19 cellular contexts compared by ENCODE assay signal in genomic region chr6:81832304-81832703, GRCh38.
DNase-seq lines count a peak whose midpoint lies in the region; ATAC-seq and TF ChIP-seq lines count a peak whose summit lies in the region.
"Had no signal": no experiment of that assay in that cellular context is flagged by ENCODE, and none has a peak within 500 bp of the region (broad histone marks: within the 10 kb centered on the region; RNA-seq: fewer than 3 reads in every experiment).

No MANE protein-coding gene starts in this region.

- no peak overlapping the region for H3K9ac ChIP-seq in colonic mucosa (ENCODE audit: low read depth in 2 of 2, low read length in 2 of 2)
- no peak overlapping the region for H3K9ac ChIP-seq in MM.1S (ENCODE audit: low read length)

- H3K9me2 ChIP-seq in MM.1S (replicated peaks; ENCODE audit: insufficient read depth, low read length) = no peaks in the 10 kb centered on the region

- H3F3A ChIP-seq in MM.1S (ENCODE audit: insufficient read depth, low read length) = no peaks in the 10 kb centered on the region

- TF ChIP-seq CTCF in colonic mucosa (IDR thresholded peaks at IDR 0.05) = no peak
- TF ChIP-seq CTCF in mucosa of descending colon (IDR thresholded peaks at IDR 0.05) = no peak
- TF ChIP-seq CTCF in MM.1S (IDR thresholded peaks at IDR 0.05; ENCODE audit: low read length) = no peak

- H3K4me3 ChIP-seq in colonic mucosa (no peak overlapping the region), mucosa of descending colon (no peak overlapping the region), MM.1S (ENCODE audit: low read length) (no peak overlapping the region)
- H3K4me3 ChIP-seq: GM12878 had no signal

- no peaks in the 10 kb centered on the region for H3K9me3 ChIP-seq in colonic mucosa
- no peaks in the 10 kb centered on the region for H3K9me3 ChIP-seq in mucosa of descending colon
- H3K9me3 ChIP-seq in MM.1S (replicated peaks; ENCODE audit: insufficient read depth, low read length) = no peaks in the 10 kb centered on the region
- H3K9me3 ChIP-seq: BE2C had no signal

- no peaks in the 10 kb centered on the region for H3K79me2 ChIP-seq in MM.1S (ENCODE audit: low read length)

- ATAC-seq in mucosa of descending colon = peak; percentile 74
- ATAC-seq in HG03520 (IDR thresholded peaks at IDR 0.05; ENCODE audit: unreplicated experiment) = no peak
- ATAC-seq: GM12878 had no signal

- H2AFZ ChIP-seq in MM.1S (ENCODE audit: low read length) = no peak overlapping the region

- DNase-seq in HEK293T (ENCODE audit: extremely low spot score) = no peak
- peak; percentile 54 for DNase-seq in colonic mucosa
- DNase-seq in mucosa of descending colon = no peak
- no peak for DNase-seq in MM.1S
- no peak for DNase-seq in germinal center (ENCODE audit: low spot score)
- DNase-seq: ACHN; BE2C; C1 segment of cervical spinal cord; CD4-positive, CD25-positive, alpha-beta regulatory T cell; CD8-positive, alpha-beta memory T cell; COR-L47; DMS 273 treated with DMSO at 0.1 percent for 48 hours; DMS53; DND-41; EL; H9 had no signal

- CTCF ChIA-PET in HEK293T (lab: Yijun Ruan, JAX) = interaction anchor here (0.6 kb wide), 2 partner anchors 11 to 1800 kb away, joined by 3 read pairs; no protein-coding TSS in a partner anchor

- H3K36me3 ChIP-seq in colonic mucosa (no peaks in the 10 kb centered on the region), mucosa of descending colon (ENCODE audit: low read depth) (no peaks in the 10 kb centered on the region), MM.1S (replicated peaks; ENCODE audit: insufficient read depth, low read length) (no peaks in the 10 kb centered on the region)
- H3K36me3 ChIP-seq: BE2C had no signal

- POLR2A ChIA-PET in HEK293T (lab: Yijun Ruan, JAX) = no interaction called here

- intact Hi-C loops in colonic mucosa (cut with DNase I) (no loop called here), mucosa of descending colon (cut with DNase I, micrococcal nuclease) (loop anchor here in 1 of 2 donors (10.0 kb wide), 1 partner anchor 48 kb away; no protein-coding TSS in a partner anchor)

- no peaks in the 10 kb centered on the region for H3K27me3 ChIP-seq in colonic mucosa
- no peaks in the 10 kb centered on the region for H3K27me3 ChIP-seq in MM.1S (replicated peaks; ENCODE audit: insufficient read depth, low read length)
- H3K27me3 ChIP-seq: BE2C had no signal

- H3K27ac ChIP-seq in colonic mucosa = peak overlapping the region; percentile 5
- no peak overlapping the region for H3K27ac ChIP-seq in MM.1S (ENCODE audit: low read length)
- H3K27ac ChIP-seq: HL-60 had no signal

- no peaks in the 10 kb centered on the region for H3K4me1 ChIP-seq in colonic mucosa
- H3K4me1 ChIP-seq in mucosa of descending colon (ENCODE audit: low read depth) = peaks cover 19% of the 10 kb centered on the region
- no peaks in the 10 kb centered on the region for H3K4me1 ChIP-seq in MM.1S (ENCODE audit: low read length)
- H3K4me1 ChIP-seq: BE2C had no signal

- no peak overlapping the region for H3K4me2 ChIP-seq in MM.1S (ENCODE audit: low read depth, low read length)

- H4K20me1 ChIP-seq in MM.1S (ENCODE audit: insufficient read depth, low read length) = no peaks in the 10 kb centered on the region

TF ChIP-seq in HEK293T, 16 proteins besides CTCF, POLR2A, EP300 and RAD21:
- peak; percentile 49; the same call in 1 of the 2 replicates for TF ChIP-seq PKNOX1 (IDR thresholded peaks at IDR 0.05)
- no peak for TF ChIP-seq NFRKB (IDR thresholded peaks at IDR 0.05)
- TF ChIP-seq LEF1 (IDR thresholded peaks at IDR 0.05; ENCODE audit: borderline replicate concordance) = no peak
